Comparison of ENCODE assay signal across 1 cellular context in the genomic region with DNA sequence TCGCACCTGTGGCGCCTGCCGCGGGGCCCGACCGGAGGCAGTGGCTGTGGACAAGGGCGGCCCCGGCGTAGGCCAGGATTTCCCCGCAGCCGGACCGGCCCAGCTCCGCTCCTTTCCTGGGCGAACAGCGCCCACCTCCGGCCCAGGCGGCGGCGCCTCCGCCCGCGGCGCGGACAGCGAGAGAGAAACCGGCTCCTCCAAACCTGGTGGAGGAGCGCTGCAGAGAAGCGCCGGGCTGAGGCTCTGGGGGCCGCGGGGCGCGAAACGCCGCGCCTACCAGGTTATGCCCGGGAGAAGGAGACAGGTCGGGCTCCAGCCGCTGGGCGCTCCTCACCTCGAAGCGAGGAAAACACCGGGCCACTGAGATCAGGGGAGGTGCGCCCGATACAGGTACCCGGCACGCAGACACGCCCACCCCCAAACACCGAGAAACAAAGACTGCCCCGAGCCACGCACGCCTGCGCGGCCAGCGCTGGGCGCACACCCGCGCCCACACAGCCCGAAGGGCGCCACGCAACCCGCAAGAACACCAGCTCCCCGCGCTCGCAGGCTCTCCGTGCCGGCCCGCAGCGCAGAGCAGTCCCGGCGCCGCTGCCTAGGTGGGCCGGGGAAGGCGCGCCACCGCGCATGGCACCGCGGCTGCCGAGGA.
TF ChIP-seq lines count a peak whose summit lies in the region.

No MANE protein-coding gene starts in this region.

TF ChIP-seq in GM23338, 12 proteins besides CTCF, POLR2A, EP300 and RAD21 (continued from another document):
- TF ChIP-seq NANOG (IDR thresholded peaks at IDR 0.05; ENCODE audit: borderline replicate concordance) (no peak), ETS1 (IDR thresholded peaks at IDR 0.05) (no peak), ZNF331 (CRISPR knock-in tag; IDR thresholded peaks at IDR 0.05; ENCODE audit: low read depth) (no peak), CREB1 (CRISPR knock-in tag; IDR thresholded peaks at IDR 0.05; ENCODE audit: low read depth) (no peak), JUNB (IDR thresholded peaks at IDR 0.05; ENCODE audit: unreplicated experiment) (no peak)
